ENCODE assay signal across 8 cellular contexts in the genomic region with DNA sequence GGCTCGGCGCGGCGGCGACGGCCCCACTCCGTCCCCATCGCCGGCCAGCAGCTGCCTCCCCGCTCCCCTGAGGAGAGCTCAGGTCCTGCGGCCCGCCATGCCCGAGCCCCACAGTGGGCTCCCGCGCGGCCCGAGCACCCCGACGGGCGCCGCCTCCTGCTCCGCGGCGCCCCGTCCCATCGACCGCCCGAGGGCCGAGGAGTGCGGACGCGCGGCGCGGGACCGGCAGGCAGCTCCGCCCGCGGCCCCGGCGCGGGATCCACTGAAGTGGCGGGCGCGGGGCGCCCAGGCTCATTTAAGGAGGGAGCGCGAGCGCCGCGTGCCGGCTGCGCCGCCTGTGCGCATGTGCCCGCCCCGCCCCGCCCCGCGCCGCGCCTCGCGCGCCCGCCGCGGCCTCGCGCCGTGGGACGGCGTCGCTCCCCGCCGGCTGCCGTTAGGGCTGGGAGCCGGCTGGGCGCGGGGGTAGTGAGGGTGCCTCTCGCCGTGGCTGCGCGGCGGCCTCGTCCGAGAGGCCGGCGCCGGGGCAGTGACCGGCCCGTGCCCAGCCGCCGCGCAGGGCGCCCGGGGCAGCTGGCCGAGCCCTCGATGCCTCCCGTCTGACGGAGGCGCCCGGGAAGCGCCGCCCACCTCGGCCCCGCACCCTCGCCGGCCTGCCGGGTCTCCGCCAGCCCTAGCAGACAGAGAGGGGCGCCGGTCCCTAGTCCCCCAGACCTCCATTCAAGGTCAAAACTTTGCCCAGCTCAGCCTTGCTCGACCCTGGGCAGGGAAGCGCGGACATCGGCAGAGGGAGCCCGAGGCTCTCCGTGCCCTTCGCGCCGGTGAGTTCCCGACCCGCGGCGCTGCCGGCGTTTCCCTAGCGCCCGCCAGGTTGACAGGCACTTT. TPM values are rescaled to one million over a fixed set of nuclear protein-coding genes. Genes with fewer than 3 reads are reported as not detected.
A peak's percentile ranks its signal among the peaks of the same experiment; 100 is the strongest.
DNase-seq lines count a peak whose midpoint lies in the region; ATAC-seq and TF ChIP-seq lines count a peak whose summit lies in the region.

A gene with protein sequence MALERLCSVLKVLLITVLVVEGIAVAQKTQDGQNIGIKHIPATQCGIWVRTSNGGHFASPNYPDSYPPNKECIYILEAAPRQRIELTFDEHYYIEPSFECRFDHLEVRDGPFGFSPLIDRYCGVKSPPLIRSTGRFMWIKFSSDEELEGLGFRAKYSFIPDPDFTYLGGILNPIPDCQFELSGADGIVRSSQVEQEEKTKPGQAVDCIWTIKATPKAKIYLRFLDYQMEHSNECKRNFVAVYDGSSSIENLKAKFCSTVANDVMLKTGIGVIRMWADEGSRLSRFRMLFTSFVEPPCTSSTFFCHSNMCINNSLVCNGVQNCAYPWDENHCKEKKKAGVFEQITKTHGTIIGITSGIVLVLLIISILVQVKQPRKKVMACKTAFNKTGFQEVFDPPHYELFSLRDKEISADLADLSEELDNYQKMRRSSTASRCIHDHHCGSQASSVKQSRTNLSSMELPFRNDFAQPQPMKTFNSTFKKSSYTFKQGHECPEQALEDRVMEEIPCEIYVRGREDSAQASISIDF (minus strand): TSS at position 269 of the 882 bp plus-strand sequence. CDS start 333 bp downstream, outside the sequence.

- H3K79me2 ChIP-seq in osteoblast (ENCODE audit: insufficient read depth, low read length): no peaks in the 10 kb centered on the region

- H3K9me3 ChIP-seq in osteoblast (ENCODE audit: low read depth, low read length) (no peaks in the 10 kb centered on the region), upper lobe of right lung (no peaks in the 10 kb centered on the region)

- intact Hi-C loops in upper lobe of right lung (cut with DNase I): loop anchor here (10.0 kb wide), 1 partner anchor 1021 kb away; no protein-coding TSS in a partner anchor

- TF ChIP-seq CTCF in osteoblast (IDR thresholded peaks at IDR 0.05; ENCODE audit: extremely low read depth, low read depth, low read length) (peak; percentile 50), upper lobe of right lung (IDR thresholded peaks at IDR 0.05) (peak; percentile 47)

- DNase-seq in DMS114 treated with DMSO at 0.1 percent for 48 hours (lab: John Stamatoyannopoulos, UW; ENCODE audit: unreplicated experiment) (peak; percentile 36), HK-2 (ENCODE audit: unreplicated experiment) (peak; percentile 76), activated gamma-delta T cell (lab: John Stamatoyannopoulos, UW) (peak; percentile 54), germinal center (ENCODE audit: low spot score) (peak; percentile 85), osteoblast (ENCODE audit: insufficient read length, low spot score, missing footprints) (peak; percentile 96), upper lobe of right lung (peak; percentile 80)

- peak; percentile 65; the same call in 1 of the 2 replicates for TF ChIP-seq POLR2A in Raji (IDR thresholded peaks at IDR 0.05; ENCODE audit: insufficient read depth, low read depth, low read length)

- ATAC-seq in GM19468 (IDR thresholded peaks at IDR 0.05; ENCODE audit: extremely low read depth, unreplicated experiment): peak; percentile 38
- peak; percentile 69 for ATAC-seq in upper lobe of right lung

- H3K27ac ChIP-seq in osteoblast (ENCODE audit: low read depth, low read length): peak within 1 kb of the TSS; percentile 1
- no peak within 1 kb of the TSS for H3K27ac ChIP-seq in upper lobe of right lung

- H3K4me1 ChIP-seq in osteoblast (ENCODE audit: insufficient read depth, low read length) (peaks cover 4% of the 10 kb centered on the region), upper lobe of right lung (peaks cover 9% of the 10 kb centered on the region)

- H3K4me2 ChIP-seq in osteoblast (ENCODE audit: insufficient read depth, low read length): peak within 1 kb of the TSS; percentile 96

- H2AFZ ChIP-seq in osteoblast (ENCODE audit: low read length): peak within 1 kb of the TSS; percentile 70

- H3K4me3 ChIP-seq in osteoblast (ENCODE audit: insufficient read depth, low read length) (peak within 1 kb of the TSS; percentile 74), upper lobe of right lung (peak within 1 kb of the TSS; percentile 56)

- H3K36me3 ChIP-seq in osteoblast (ENCODE audit: insufficient read depth, low read length) (no peaks in the 10 kb centered on the region), upper lobe of right lung (no peaks in the 10 kb centered on the region)

- H4K20me1 ChIP-seq in osteoblast (ENCODE audit: insufficient read depth, low read length): no peaks in the 10 kb centered on the region

- H3K27me3 ChIP-seq in osteoblast (ENCODE audit: insufficient read depth, low read length): no peaks in the 10 kb centered on the region
- peaks cover 7% of the 10 kb centered on the region for H3K27me3 ChIP-seq in upper lobe of right lung

RNA-seq across cellular contexts. Expression of the gene that starts here (rescaled TPM):
- 3.5 and 5.8 TPM in 2 replicates for total RNA-seq in osteoblast
- 11.2 TPM for total RNA-seq in upper lobe of right lung

Comparison
In these comparisons a context has a peak if more than half of its experiments do, and no peak if none do; other contexts are left out.
1. DNase-seq: peak in every context shown above with its lines; median percentile 96 in osteoblast; 85 in germinal center; 80 in upper lobe of right lung; 76 in HK-2; 54 in activated gamma-delta T cell; 36 in DMS114 treated with DMSO at 0.1 percent for 48 hours.